Comparison of ENCODE assay signal across 9 cellular contexts in genomic region chr19:55526216-55527196, GRCh38. TPM values are rescaled to one million over a fixed set of nuclear protein-coding genes. Genes with fewer than 3 reads are reported as not detected.
DNase-seq lines count a peak whose midpoint lies in the region; ATAC-seq, FAIRE-seq and TF ChIP-seq lines count a peak whose summit lies in the region.
"Had no signal": no experiment of that assay in that cellular context is flagged by ENCODE, and none has a peak within 500 bp of the region (broad histone marks: within the 10 kb centered on the region; RNA-seq: fewer than 3 reads in every experiment).

No MANE protein-coding gene starts in this region.

- no peak for ATAC-seq in HG02759 (IDR thresholded peaks at IDR 0.05; ENCODE audit: unreplicated experiment)
- no peak for ATAC-seq in GM19467 (IDR thresholded peaks at IDR 0.05; ENCODE audit: unreplicated experiment)
- no peak for ATAC-seq in HG02571 (IDR thresholded peaks at IDR 0.05; ENCODE audit: unreplicated experiment)
- no peak for ATAC-seq in naive thymus-derived CD8-positive, alpha-beta T cell

- H3K27me3 Mint-ChIP-seq in endodermal cell (ENCODE audit: insufficient read depth): peaks cover 11% of the 10 kb centered on the region
- H3K27me3 Mint-ChIP-seq in naive thymus-derived CD8-positive, alpha-beta T cell: peaks cover 0 to 13% (median 5%) of the 10 kb centered on the region in 5 donors

- H3K27ac ChIP-seq in endodermal cell (ENCODE audit: low read depth, low read length) (no peak overlapping the region), osteoblast (ENCODE audit: low read depth, low read length) (no peak overlapping the region)

- DNase-seq in H54 (ENCODE audit: insufficient read length, low spot score): peak; percentile 71
- peak; percentile 40 for DNase-seq in NCI-H345 (lab: John Stamatoyannopoulos, UW)
- DNase-seq in endodermal cell: peak; percentile 89
- peak; percentile 93 for DNase-seq in osteoblast (ENCODE audit: insufficient read length, low spot score, missing footprints)
- DNase-seq in naive thymus-derived CD8-positive, alpha-beta T cell: no peak

- H4K20me1 ChIP-seq in osteoblast (ENCODE audit: insufficient read depth, low read length): no peaks in the 10 kb centered on the region

- peak overlapping the region; percentile 13 for H3K9ac ChIP-seq in endodermal cell (ENCODE audit: extremely low read depth, low read length, poor library complexity, severe bottlenecking)

- FAIRE-seq in H54 (lab: Jason Lieb, UNC): no peak

- peak overlapping the region; percentile 23 for H3K4me3 Mint-ChIP-seq in endodermal cell
- H3K4me3 Mint-ChIP-seq in naive thymus-derived CD8-positive, alpha-beta T cell: no peak overlapping the region
- H3K4me3 Mint-ChIP-seq: brain had no signal

- H2AFZ ChIP-seq in osteoblast (ENCODE audit: low read length): no peak overlapping the region

- H3K36me3 Mint-ChIP-seq in endodermal cell (ENCODE audit: low read depth): peaks cover 3% of the 10 kb centered on the region
- no peaks in the 10 kb centered on the region for H3K36me3 Mint-ChIP-seq in naive thymus-derived CD8-positive, alpha-beta T cell
- H3K36me3 Mint-ChIP-seq: brain had no signal

- 58 to 68% methylated on average over 18 to 35 of the region's 35 CpGs for WGBS in endodermal cell (ENCODE audit: insufficient coverage in 1 of 2, insufficient read length in 1 of 2), 2 experiments

- H3K4me3 ChIP-seq in endodermal cell (ENCODE audit: low read length) (no peak overlapping the region), osteoblast (ENCODE audit: insufficient read depth, low read length) (no peak overlapping the region)

- peak overlapping the region; percentile 29 for H3K4me2 ChIP-seq in osteoblast (ENCODE audit: insufficient read depth, low read length)

- TF ChIP-seq CTCF in endodermal cell (conservative IDR thresholded peaks at IDR 0.05): no peak
- no peak for TF ChIP-seq CTCF in osteoblast (IDR thresholded peaks at IDR 0.05; ENCODE audit: extremely low read depth, low read depth, low read length)

- no peak for TF ChIP-seq POLR2A in H54 (IDR thresholded peaks at IDR 0.05; ENCODE audit: low read depth, low read length)

- no peaks in the 10 kb centered on the region for H3K79me2 ChIP-seq in osteoblast (ENCODE audit: insufficient read depth, low read length)

- H3K9me3 ChIP-seq in endodermal cell (ENCODE audit: control insufficient read depth, low read length): no peaks in the 10 kb centered on the region
- no peaks in the 10 kb centered on the region for H3K9me3 ChIP-seq in osteoblast (ENCODE audit: low read depth, low read length)

- H3K4me1 ChIP-seq in endodermal cell (ENCODE audit: control insufficient read depth, insufficient read depth, low read length) (peaks cover 15% of the 10 kb centered on the region), osteoblast (ENCODE audit: insufficient read depth, low read length) (peaks cover 3% of the 10 kb centered on the region)

- POLR2A ChIA-PET in naive thymus-derived CD8-positive, alpha-beta T cell (lab: Charles Lee): no interaction called here

- H3K36me3 ChIP-seq in endodermal cell (ENCODE audit: control insufficient read depth, insufficient read depth, low read length) (no peaks in the 10 kb centered on the region), osteoblast (ENCODE audit: insufficient read depth, low read length) (no peaks in the 10 kb centered on the region)

- peaks cover 3% of the 10 kb centered on the region for H3K4me1 Mint-ChIP-seq in endodermal cell
- no peaks in the 10 kb centered on the region for H3K4me1 Mint-ChIP-seq in naive thymus-derived CD8-positive, alpha-beta T cell

- no peaks in the 10 kb centered on the region for H3K9me3 Mint-ChIP-seq in endodermal cell
- H3K9me3 Mint-ChIP-seq in naive thymus-derived CD8-positive, alpha-beta T cell: no peaks in the 10 kb centered on the region
- H3K9me3 Mint-ChIP-seq: brain had no signal

- no peak overlapping the region for H3K27ac Mint-ChIP-seq in endodermal cell
- no peak overlapping the region for H3K27ac Mint-ChIP-seq in naive thymus-derived CD8-positive, alpha-beta T cell
- H3K27ac Mint-ChIP-seq: brain had no signal

- H3K27me3 ChIP-seq in endodermal cell (ENCODE audit: control insufficient read depth, insufficient read depth, low read length, poor library complexity, severe bottlenecking) (no peaks in the 10 kb centered on the region), osteoblast (ENCODE audit: insufficient read depth, low read length) (no peaks in the 10 kb centered on the region)

RNA-seq across cellular contexts. Expression of gene SBK2, which starts 10.4 kb away (rescaled TPM):
- total RNA-seq in endodermal cell: 1 to 10 TPM; 3.3 to 6.6 TPM
- polyA plus RNA-seq in endodermal cell (2013, experiment 1 of 2): 1.6 TPM
- 2.5 TPM for polyA plus RNA-seq in endodermal cell (2013, experiment 2 of 2)
- total RNA-seq in osteoblast: not detected in 2 replicates
- not detected for total RNA-seq in naive thymus-derived CD8-positive, alpha-beta T cell
- not detected for polyA plus RNA-seq in naive thymus-derived CD8-positive, alpha-beta T cell

RNA-seq across cellular contexts. Expression of gene SBK3, which starts 18.8 kb away (rescaled TPM):
- total RNA-seq in endodermal cell (1 to 10 TPM in 1 of 2 donors, under 1 TPM in 1; 0.48 to 1.4 TPM), osteoblast (not detected in 2 replicates)
- polyA plus RNA-seq in endodermal cell (2013, experiment 1 of 2): 0.82 TPM
- polyA plus RNA-seq in endodermal cell (2013, experiment 2 of 2): 0.41 TPM
- total RNA-seq in naive thymus-derived CD8-positive, alpha-beta T cell: not detected
- polyA plus RNA-seq in naive thymus-derived CD8-positive, alpha-beta T cell: not detected

RNA-seq across cellular contexts. Expression of gene SSC5D, which starts 38.3 kb away (rescaled TPM):
- total RNA-seq in endodermal cell (1 to 10 TPM; 1.4 to 2.4 TPM), osteoblast (22.7 and 77.4 TPM in 2 replicates)
- 8.0 TPM for polyA plus RNA-seq in endodermal cell (2013, experiment 1 of 2)
- polyA plus RNA-seq in endodermal cell (2013, experiment 2 of 2): 7.4 TPM
- total RNA-seq in naive thymus-derived CD8-positive, alpha-beta T cell: 1 to 10 TPM; 1.3 to 1.4 TPM
- polyA plus RNA-seq in naive thymus-derived CD8-positive, alpha-beta T cell: under 1 TPM in 2 of 3 donors, not detected in 1; 0.02 to 0.11 TPM

RNA-seq across cellular contexts. Expression of gene NAT14, which starts 41.5 kb away (rescaled TPM):
- total RNA-seq in endodermal cell (10 to 100 TPM; 51.3 to 67.1 TPM), osteoblast (8.3 and 11.2 TPM in 2 replicates)
- 66.6 TPM for polyA plus RNA-seq in endodermal cell (2013, experiment 1 of 2)
- polyA plus RNA-seq in endodermal cell (2013, experiment 2 of 2): 69.7 TPM
- total RNA-seq in naive thymus-derived CD8-positive, alpha-beta T cell: 10 to 100 TPM in 1 of 2 experiments, 1 to 10 TPM in 1; 8.0 to 10.4 TPM
- 1 to 10 TPM; 4.1 to 8.8 (median 7.7) TPM for polyA plus RNA-seq in naive thymus-derived CD8-positive, alpha-beta T cell

RNA-seq across cellular contexts. Expression of gene ZNF628, which starts 50.1 kb away (rescaled TPM):
- total RNA-seq in endodermal cell (10 to 100 TPM in 1 of 2 donors, 1 to 10 TPM in 1; 9.9 to 12.6 TPM), osteoblast (1.5 and 2.9 TPM in 2 replicates)
- 8.9 TPM for polyA plus RNA-seq in endodermal cell (2013, experiment 1 of 2)
- polyA plus RNA-seq in endodermal cell (2013, experiment 2 of 2): 11.8 TPM
- total RNA-seq in naive thymus-derived CD8-positive, alpha-beta T cell: 10 to 100 TPM; 13.2 to 15.6 TPM
- polyA plus RNA-seq in naive thymus-derived CD8-positive, alpha-beta T cell: under 1 TPM; 0.26 to 0.42 (median 0.32) TPM

Comparison
In these comparisons a context has a peak if more than half of its experiments do, and no peak if none do; other contexts are left out.
1. DNase-seq: peak in H54 (single experiment), NCI-H345 (single experiment), endodermal cell (single experiment) and osteoblast (single experiment); none in naive thymus-derived CD8-positive, alpha-beta T cell (0 of 10).